1 cellular context compared by ENCODE assay signal in genomic region chr1:9278585-9279153, GRCh38.
TF ChIP-seq lines count a peak whose summit lies in the region.

No MANE protein-coding gene starts in this region.

TF ChIP-seq in GM12878, 131 proteins besides CTCF, POLR2A, EP300 and RAD21:
- TF ChIP-seq CBX3 (IDR thresholded peaks at IDR 0.05; ENCODE audit: borderline replicate concordance, low read depth), result no peak
- TF ChIP-seq PAX8 (IDR thresholded peaks at IDR 0.05), result no peak
- no peak for TF ChIP-seq CHD4 (IDR thresholded peaks at IDR 0.05)
- TF ChIP-seq MYC (IDR thresholded peaks at IDR 0.05; ENCODE audit: insufficient read depth, insufficient read length, insufficient replicate concordance, low read length, severe bottlenecking), result no peak
- no peak for TF ChIP-seq CEBPB (IDR thresholded peaks at IDR 0.05; ENCODE audit: borderline replicate concordance in 1 of 2, low read depth in 2 of 2, low read length in 2 of 2)
- no peak for TF ChIP-seq POLR2AphosphoS2 (IDR thresholded peaks at IDR 0.05; ENCODE audit: low read depth, low read length)
- TF ChIP-seq SMAD5 (IDR thresholded peaks at IDR 0.05; ENCODE audit: low read depth), result no peak
- TF ChIP-seq, protein P1, sequence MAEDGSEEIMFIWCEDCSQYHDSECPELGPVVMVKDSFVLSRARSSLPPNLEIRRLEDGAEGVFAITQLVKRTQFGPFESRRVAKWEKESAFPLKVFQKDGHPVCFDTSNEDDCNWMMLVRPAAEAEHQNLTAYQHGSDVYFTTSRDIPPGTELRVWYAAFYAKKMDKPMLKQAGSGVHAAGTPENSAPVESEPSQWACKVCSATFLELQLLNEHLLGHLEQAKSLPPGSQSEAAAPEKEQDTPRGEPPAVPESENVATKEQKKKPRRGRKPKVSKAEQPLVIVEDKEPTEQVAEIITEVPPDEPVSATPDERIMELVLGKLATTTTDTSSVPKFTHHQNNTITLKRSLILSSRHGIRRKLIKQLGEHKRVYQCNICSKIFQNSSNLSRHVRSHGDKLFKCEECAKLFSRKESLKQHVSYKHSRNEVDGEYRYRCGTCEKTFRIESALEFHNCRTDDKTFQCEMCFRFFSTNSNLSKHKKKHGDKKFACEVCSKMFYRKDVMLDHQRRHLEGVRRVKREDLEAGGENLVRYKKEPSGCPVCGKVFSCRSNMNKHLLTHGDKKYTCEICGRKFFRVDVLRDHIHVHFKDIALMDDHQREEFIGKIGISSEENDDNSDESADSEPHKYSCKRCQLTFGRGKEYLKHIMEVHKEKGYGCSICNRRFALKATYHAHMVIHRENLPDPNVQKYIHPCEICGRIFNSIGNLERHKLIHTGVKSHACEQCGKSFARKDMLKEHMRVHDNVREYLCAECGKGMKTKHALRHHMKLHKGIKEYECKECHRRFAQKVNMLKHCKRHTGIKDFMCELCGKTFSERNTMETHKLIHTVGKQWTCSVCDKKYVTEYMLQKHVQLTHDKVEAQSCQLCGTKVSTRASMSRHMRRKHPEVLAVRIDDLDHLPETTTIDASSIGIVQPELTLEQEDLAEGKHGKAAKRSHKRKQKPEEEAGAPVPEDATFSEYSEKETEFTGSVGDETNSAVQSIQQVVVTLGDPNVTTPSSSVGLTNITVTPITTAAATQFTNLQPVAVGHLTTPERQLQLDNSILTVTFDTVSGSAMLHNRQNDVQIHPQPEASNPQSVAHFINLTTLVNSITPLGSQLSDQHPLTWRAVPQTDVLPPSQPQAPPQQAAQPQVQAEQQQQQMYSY (CRISPR knock-in tag; IDR thresholded peaks at IDR 0.05), result no peak
- TF ChIP-seq EED (IDR thresholded peaks at IDR 0.05; ENCODE audit: low read depth), result no peak
- no peak for TF ChIP-seq BRCA1 (IDR thresholded peaks at IDR 0.05; ENCODE audit: low read depth, low read length)
- TF ChIP-seq TARDBP (IDR thresholded peaks at IDR 0.05; ENCODE audit: borderline replicate concordance), result no peak
- TF ChIP-seq RBBP5 (conservative IDR thresholded peaks at IDR 0.05), result no peak
- no peak for TF ChIP-seq LARP7 (IDR thresholded peaks at IDR 0.05)
- TF ChIP-seq CBX5 (IDR thresholded peaks at IDR 0.05; ENCODE audit: low read depth), result no peak
TF ChIP-seq in GM12878: peak in this region for 0.
